13 cellular contexts compared by ENCODE assay signal in genomic region chrY:24610614-24611013, GRCh38. TPM values are rescaled to one million over a fixed set of nuclear protein-coding genes. Genes with fewer than 3 reads are reported as not detected.
A peak's percentile ranks its signal among the peaks of the same experiment; 100 is the strongest.
DNase-seq lines count a peak whose midpoint lies in the region; ATAC-seq and TF ChIP-seq lines count a peak whose summit lies in the region.
"Not testable (repeated sequence)": the region's sequence is repeated elsewhere in the genome, so short reads cannot be mapped to it uniquely, and the experiment has no call there.
"Had no signal": no experiment of that assay in that cellular context is flagged by ENCODE, and none has a peak within 500 bp of the region (broad histone marks: within the 10 kb centered on the region; RNA-seq: fewer than 3 reads in every experiment).

No MANE protein-coding gene starts in this region.

- H3K4me1 ChIP-seq in gastrocnemius medialis = not testable (repeated sequence)

- TF ChIP-seq POLR2A in gastrocnemius medialis (IDR thresholded peaks at IDR 0.05) = not testable (repeated sequence)

- TF ChIP-seq CTCF in gastrocnemius medialis (IDR thresholded peaks at IDR 0.05 in 4 of 5, conservative IDR thresholded peaks at IDR 0.05 in 1 of 5) = not testable (repeated sequence)

- not testable (repeated sequence) for H3K27me3 ChIP-seq in gastrocnemius medialis

- in situ Hi-C loops in gastrocnemius medialis (cut with MboI; ENCODE audit: low sequenced_read_pairs in 4 of 4) = not testable (repeated sequence)

- H3K9me3 ChIP-seq in gastrocnemius medialis = not testable (repeated sequence)

- peak; percentile 83 for ATAC-seq in left lobe of liver
- ATAC-seq in gastrocnemius medialis = peak; percentile 40 to 50

- H3K36me3 ChIP-seq in gastrocnemius medialis = not testable (repeated sequence)

- intact Hi-C loops in gastrocnemius medialis (cut with DNase I; ENCODE audit: low total_unique reads) = not testable (repeated sequence)

- not testable (repeated sequence) for H3K27ac ChIP-seq in gastrocnemius medialis

- DNase-seq in left lobe of liver (ENCODE audit: low spot score); gastrocnemius medialis: not testable (repeated sequence)

- H3K4me3 ChIP-seq in gastrocnemius medialis = not testable (repeated sequence)

RNA-seq across cellular contexts. Expression of gene BPY2B, which starts 7.2 kb away (rescaled TPM):
- not detected for total RNA-seq in left lobe of liver
- not detected for total RNA-seq in gastrocnemius medialis
- total RNA-seq: A172; A673; B cell; Caco-2; Calu3; CD4-positive, alpha-beta memory T cell; CD4-positive, alpha-beta T cell; CD4-positive, CD25-positive, alpha-beta regulatory T cell; CD8-positive, alpha-beta memory T cell; CD8-positive, alpha-beta T cell; Daoy had no signal
